ENCODE assay signal across 7 cellular contexts in the genomic region with DNA sequence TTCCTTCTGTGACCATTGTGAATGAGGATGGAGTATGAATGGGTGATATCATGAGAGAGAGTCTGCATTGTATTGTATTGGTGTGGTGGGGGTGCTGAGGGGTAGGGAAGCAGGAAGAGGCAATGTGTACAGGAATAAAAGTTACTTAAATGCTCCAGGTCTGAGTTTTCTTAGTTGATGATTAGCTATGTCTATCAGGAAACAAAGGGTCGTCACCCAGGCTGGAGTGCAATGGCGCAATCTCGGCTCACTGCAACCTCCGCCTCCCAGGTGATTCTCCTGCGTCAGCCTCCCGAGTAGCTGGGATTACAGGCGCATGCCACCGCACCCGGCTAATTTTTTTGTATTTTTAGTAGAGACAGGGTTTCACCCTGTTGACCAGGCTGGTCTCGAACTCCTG.
DNase-seq lines count a peak whose midpoint lies in the region; ATAC-seq, FAIRE-seq and TF ChIP-seq lines count a peak whose summit lies in the region.
"Not testable (repeated sequence)": the region's sequence is repeated elsewhere in the genome, so short reads cannot be mapped to it uniquely, and the experiment has no call there.

No MANE protein-coding gene starts in this region.

- H4K5ac ChIP-seq in IMR-90 (ENCODE audit: low read depth, low read length); mesendoderm (ENCODE audit: low read length): not testable (repeated sequence)

- not testable (repeated sequence) for H3K9me3 ChIP-seq in A549; IMR-90 (ENCODE audit: control insufficient read depth, insufficient read depth, low read length); kidney (ENCODE audit: control insufficient read depth in 1 of 2, low read length in 2 of 2)

- dilution Hi-C loops in IMR-90 (cut with HindIII; ENCODE audit: low sequenced_read_pairs, unreplicated experiment): not testable (repeated sequence)

- intact Hi-C loops in IMR-90 (cut with micrococcal nuclease); kidney (cut with DNase I): not testable (repeated sequence)

- H3K18ac ChIP-seq in IMR-90 (ENCODE audit: low read depth, low read length); mesendoderm (ENCODE audit: low read length): not testable (repeated sequence)

- H3K56ac ChIP-seq in IMR-90 (ENCODE audit: extremely low read depth, insufficient read depth, low read length): not testable (repeated sequence)
- H3K56ac ChIP-seq in mesendoderm (ENCODE audit: low read length): peak overlapping the region; percentile 37

- H3K79me1 ChIP-seq in IMR-90 (ENCODE audit: low read depth in 1 of 2, low read length in 2 of 2): peaks cover 0 to 13% of the 10 kb centered on the region in 2 experiments; a peak in 2 of 4 replicates
- not testable (repeated sequence) for H3K79me1 ChIP-seq in mesendoderm (ENCODE audit: low read length)

- 82% methylated on average over 10 of the region's 10 CpGs for WGBS in A549 (ENCODE audit: missing lambda C conversion rate)
- 97% methylated on average over 6 of the region's 10 CpGs; no CpG with 5 or more reads in 1 of the 2 experiments for WGBS in IMR-90 (ENCODE audit: extremely low coverage in 2 of 2, insufficient read length in 1 of 2), 2 experiments
- no CpG with 5 or more reads among the region's 10 CpGs for WGBS in mesendoderm (ENCODE audit: extremely low coverage, insufficient coverage, low lambda C conversion rate)

- H3K27me3 ChIP-seq in IMR-90 (ENCODE audit: control insufficient read depth, insufficient read depth, low read length); mesendoderm (ENCODE audit: insufficient read depth, low read length, poor library complexity): not testable (repeated sequence)

- POLR2A ChIA-PET in A549 (lab: Yijun Ruan, JAX); IMR-90 (lab: Charles Lee; ENCODE audit: unreplicated experiment): not testable (repeated sequence)

- H3K79me2 ChIP-seq in mesendoderm (ENCODE audit: control insufficient read depth, insufficient read depth, low read length): peaks cover 50% of the 10 kb centered on the region

- not testable (repeated sequence) for H3K14ac ChIP-seq in IMR-90 (replicated peaks; ENCODE audit: low read depth, low read length)

- peaks cover 81% of the 10 kb centered on the region for H3K36me3 Mint-ChIP-seq in nephron progenitor cell (ENCODE audit: low read depth)

- not testable (repeated sequence) for H3K36me3 ChIP-seq in IMR-90 (ENCODE audit: control insufficient read depth, insufficient read depth, low read length); kidney (ENCODE audit: control insufficient read depth in 1 of 2, insufficient read depth in 2 of 2, low read length in 2 of 2); mesendoderm (ENCODE audit: control insufficient read depth, insufficient read depth, low read length)

- not testable (repeated sequence) for TF ChIP-seq POLR2A in A549 (IDR thresholded peaks at IDR 0.05; ENCODE audit: low read length); IMR-90 (IDR thresholded peaks at IDR 0.05; ENCODE audit: low read depth, low read length)

- not testable (repeated sequence) for H2AFZ ChIP-seq in IMR-90 (replicated peaks; ENCODE audit: low read length, poor library complexity)

- H4K20me1 ChIP-seq in IMR-90 (ENCODE audit: insufficient read depth, low read length): not testable (repeated sequence)

- not testable (repeated sequence) for H3K27me3 Mint-ChIP-seq in nephron progenitor cell (ENCODE audit: low read depth, poor library complexity)

- TF ChIP-seq CTCF in A549 (IDR thresholded peaks at IDR 0.05); IMR-90 (conservative IDR thresholded peaks at IDR 0.05; ENCODE audit: low read depth, low read length); kidney (IDR thresholded peaks at IDR 0.05; ENCODE audit: borderline replicate concordance, extremely low read depth, insufficient read depth); nephron progenitor cell (IDR thresholded peaks at IDR 0.05): not testable (repeated sequence)

- peak overlapping the region; percentile 66 for H3K27ac Mint-ChIP-seq in nephron progenitor cell

- peak overlapping the region; percentile 17; the same call in 1 of the 2 replicates for H2AK5ac ChIP-seq in IMR-90 (ENCODE audit: low read depth, low read length)
- H2AK5ac ChIP-seq in mesendoderm (ENCODE audit: low read length): not testable (repeated sequence)

- not testable (repeated sequence) for H2BK20ac ChIP-seq in IMR-90 (ENCODE audit: low read depth, low read length)

- not testable (repeated sequence) for H2BK120ac ChIP-seq in IMR-90 (ENCODE audit: low read depth, low read length); mesendoderm (ENCODE audit: low read depth, low read length)

- BruUV-seq in IMR-90 (replicated peaks; lab: Mats Ljungman, UMichigan): not testable (repeated sequence)

- peaks cover 44% of the 10 kb centered on the region for H3K4me1 Mint-ChIP-seq in nephron progenitor cell

- H3K23ac ChIP-seq in IMR-90 (ENCODE audit: low read depth, low read length); mesendoderm (ENCODE audit: low read length): not testable (repeated sequence)

- H2BK15ac ChIP-seq in IMR-90 (ENCODE audit: low read depth, low read length): 0 out of 3 replicates have a peak overlapping the region, but pooled peaks have one; percentile 30
- H2BK15ac ChIP-seq in mesendoderm (replicated peaks; ENCODE audit: low read depth): not testable (repeated sequence)

- CTCF ChIA-PET in A549 (lab: Yijun Ruan, JAX): interaction anchor here (0.5 kb wide), 1 partner anchor 42 kb away, joined by 3 read pairs; no protein-coding TSS in a partner anchor
- CTCF ChIA-PET in IMR-90 (lab: Yijun Ruan, JAX): not testable (repeated sequence)

- H3K4me3 ChIP-seq in A549; IMR-90 (ENCODE audit: insufficient read depth, low read depth, low read length); kidney (ENCODE audit: low read length in 2 of 2); mesendoderm (ENCODE audit: low read length): not testable (repeated sequence)

- not testable (repeated sequence) for H4K91ac ChIP-seq in IMR-90 (ENCODE audit: insufficient read depth, low read depth, low read length)

- H3K9me3 Mint-ChIP-seq in nephron progenitor cell: peaks cover 42% of the 10 kb centered on the region

- H2AK9ac ChIP-seq in IMR-90 (replicated peaks; ENCODE audit: low read depth, low read length, poor library complexity): not testable (repeated sequence)

- peaks cover 43% of the 10 kb centered on the region for H3K4me1 ChIP-seq in A549
- not testable (repeated sequence) for H3K4me1 ChIP-seq in IMR-90 (ENCODE audit: control insufficient read depth, insufficient read depth, low read length); kidney (ENCODE audit: control insufficient read depth in 1 of 2, insufficient read depth in 1 of 2, low read depth in 1 of 2, low read length in 2 of 2); mesendoderm (ENCODE audit: control insufficient read depth, low read depth, low read length)

- not testable (repeated sequence) for TF ChIP-seq RAD21 in A549 (conservative IDR thresholded peaks at IDR 0.05 in 1 of 2, IDR thresholded peaks at IDR 0.05 in 1 of 2); IMR-90 (IDR thresholded peaks at IDR 0.05; ENCODE audit: low read length)

- not testable (repeated sequence) for TF ChIP-seq EP300 in A549 (IDR thresholded peaks at IDR 0.05)

- not testable (repeated sequence) for ATAC-seq in A549; IMR-90 (ENCODE audit: low read depth)

- not testable (repeated sequence) for H4K8ac ChIP-seq in IMR-90 (ENCODE audit: low read depth in 2 of 2, low read length in 2 of 2); mesendoderm (ENCODE audit: low read depth, low read length)

- FAIRE-seq in A549 (lab: Jason Lieb, UNC); kidney (lab: Jason Lieb, UNC): not testable (repeated sequence)

- not testable (repeated sequence) for H3K9ac ChIP-seq in IMR-90 (ENCODE audit: low read depth, low read length); kidney (ENCODE audit: low read length in 2 of 2); mesendoderm (ENCODE audit: low read length)

- H3K9me1 ChIP-seq in IMR-90 (ENCODE audit: insufficient read depth, low read length): not testable (repeated sequence)

- H2BK5ac ChIP-seq in IMR-90 (ENCODE audit: low read depth, low read length, poor library complexity, severe bottlenecking); mesendoderm (ENCODE audit: low read length): not testable (repeated sequence)

- H3K27ac ChIP-seq in A549: peak overlapping the region; percentile 54 to 76; a peak in 4 of 6 replicates
- not testable (repeated sequence) for H3K27ac ChIP-seq in IMR-90 (ENCODE audit: insufficient read depth, low read length); kidney (ENCODE audit: low read depth in 2 of 2, low read length in 2 of 2); mesendoderm (ENCODE audit: low read depth, low read length)

- H3K4ac ChIP-seq in IMR-90 (ENCODE audit: low read depth, low read length): 0 out of 2 replicates have a peak overlapping the region, but pooled peaks have one; percentile 28
- H3K4ac ChIP-seq in mesendoderm (ENCODE audit: low read depth, low read length): not testable (repeated sequence)

- 0 out of 3 replicates have a peak overlapping the region, but pooled peaks have one; percentile 21 for H3K4me2 ChIP-seq in A549
- H3K4me2 ChIP-seq in IMR-90 (ENCODE audit: low read depth, low read length); mesendoderm (ENCODE audit: low read length): not testable (repeated sequence)

- H3K4me3 Mint-ChIP-seq in nephron progenitor cell: not testable (repeated sequence)

- not testable (repeated sequence) for DNase-seq in A549 (ENCODE audit: low read depth in 1 of 2, low spot score in 1 of 2); IMR-90; mesendoderm; nephron progenitor cell
- DNase-seq in dermis blood vessel endothelial cell (peak; percentile 33), kidney (peak; percentile 29), renal cortical epithelial cell (ENCODE audit: low read depth) (peak; percentile 71)

- in situ Hi-C loops in IMR-90 (cut with MboI; ENCODE audit: low sequenced_read_pairs): not testable (repeated sequence)
